8 cellular contexts compared by ENCODE assay signal in genomic region chr2:55618649-55619055, GRCh38. TPM values are rescaled to one million over a fixed set of nuclear protein-coding genes. Genes with fewer than 3 reads are reported as not detected.
DNase-seq lines count a peak whose midpoint lies in the region; ATAC-seq and TF ChIP-seq lines count a peak whose summit lies in the region.

No MANE protein-coding gene starts in this region.

- H3K9me3 ChIP-seq in SK-N-MC (ENCODE audit: low read depth, low read length), result no peaks in the 10 kb centered on the region

- H3K36me3 Mint-ChIP-seq in mesothelial cell of epicardium, result peaks cover 5% of the 10 kb centered on the region

- peak overlapping the region; percentile 99 for H3K9ac ChIP-seq in SK-N-MC (ENCODE audit: insufficient read length)
- H3K9ac ChIP-seq in rectal smooth muscle tissue (ENCODE audit: low read length), result peak overlapping the region; percentile 71

- no peaks in the 10 kb centered on the region for H3K9me3 Mint-ChIP-seq in mesothelial cell of epicardium

- H3K4me3 Mint-ChIP-seq in mesothelial cell of epicardium, result no peak overlapping the region

- intact Hi-C loops in left ventricle myocardium superior (cut with micrococcal nuclease), result no loop called here

- DNase-seq in H4 (ENCODE audit: low spot score), result peak; percentile 27
- peak; percentile 67 for DNase-seq in LHCN-M2 (ENCODE audit: low read depth)
- no peak for DNase-seq in SK-N-MC (ENCODE audit: low read depth, low spot score)
- DNase-seq in amniotic epithelial cell (ENCODE audit: low read depth), result peak; percentile 48
- DNase-seq in left ventricle myocardium superior, result peak; percentile 58
- DNase-seq in mesothelial cell of epicardium (ENCODE audit: low spot score in 2 of 2, unreplicated experiment in 2 of 2), result no peak

- no peak for TF ChIP-seq CTCF in mesothelial cell of epicardium (IDR thresholded peaks at IDR 0.05; ENCODE audit: unreplicated experiment)

- ATAC-seq in left ventricle myocardium superior, result peak; percentile 50

- peaks cover 19% of the 10 kb centered on the region for H3K36me3 ChIP-seq in SK-N-MC (ENCODE audit: insufficient read depth, low read length)
- no peaks in the 10 kb centered on the region for H3K36me3 ChIP-seq in rectal smooth muscle tissue (ENCODE audit: control insufficient read depth, insufficient read depth, low read length)

- peaks cover 4% of the 10 kb centered on the region for H3K4me1 ChIP-seq in rectal smooth muscle tissue (ENCODE audit: control insufficient read depth, insufficient read depth, low read length)

- H3K27ac Mint-ChIP-seq in mesothelial cell of epicardium, result no peak overlapping the region

- no peaks in the 10 kb centered on the region for H3K27me3 Mint-ChIP-seq in mesothelial cell of epicardium (ENCODE audit: low read depth)

- H3K27ac ChIP-seq in SK-N-MC, result peak overlapping the region; percentile 91; the same call in 1 of the 2 replicates
- peak overlapping the region; percentile 77 for H3K27ac ChIP-seq in rectal smooth muscle tissue (ENCODE audit: low read depth, low read length)

- no peaks in the 10 kb centered on the region for H3K27me3 ChIP-seq in rectal smooth muscle tissue (ENCODE audit: control insufficient read depth, insufficient read depth, low read length)

- H3K4me3 ChIP-seq in GM08714 (ENCODE audit: low read length) (peak overlapping the region; percentile 99), SK-N-MC (peak overlapping the region; percentile 100), rectal smooth muscle tissue (ENCODE audit: low read length) (peak overlapping the region; percentile 94)

- peaks cover 20% of the 10 kb centered on the region for H3K4me1 Mint-ChIP-seq in mesothelial cell of epicardium

RNA-seq across cellular contexts. Expression of gene PPP4R3B, which starts 1.2 kb away (rescaled TPM):
- total RNA-seq in H4 (2014; rRNA removed; shearing (Covaris generic)), result 19.4 and 26.8 TPM in 2 replicates
- total RNA-seq in LHCN-M2 (2014; rRNA removed) (36.8 and 42.7 TPM in 2 replicates), left ventricle myocardium superior (30.3 TPM), mesothelial cell of epicardium (52.0 to 56.2 TPM (median 54.1 TPM) in 3 replicates)
- 12.5 TPM for polyA plus RNA-seq in LHCN-M2 (2012)

Comparison
In these comparisons a context has a peak if more than half of its experiments do, and no peak if none do; other contexts are left out.
1. DNase-seq: peak in H4 (single experiment), LHCN-M2 (single experiment), amniotic epithelial cell (single experiment) and left ventricle myocardium superior (single experiment); none in SK-N-MC (single experiment) and mesothelial cell of epicardium (0 of 2).
2. Peak in every context shown above with its lines, with median percentiles within 50 percentile points of each other: H3K4me3 ChIP-seq.